ENCODE assay signal across 8 cellular contexts in the genomic region with DNA sequence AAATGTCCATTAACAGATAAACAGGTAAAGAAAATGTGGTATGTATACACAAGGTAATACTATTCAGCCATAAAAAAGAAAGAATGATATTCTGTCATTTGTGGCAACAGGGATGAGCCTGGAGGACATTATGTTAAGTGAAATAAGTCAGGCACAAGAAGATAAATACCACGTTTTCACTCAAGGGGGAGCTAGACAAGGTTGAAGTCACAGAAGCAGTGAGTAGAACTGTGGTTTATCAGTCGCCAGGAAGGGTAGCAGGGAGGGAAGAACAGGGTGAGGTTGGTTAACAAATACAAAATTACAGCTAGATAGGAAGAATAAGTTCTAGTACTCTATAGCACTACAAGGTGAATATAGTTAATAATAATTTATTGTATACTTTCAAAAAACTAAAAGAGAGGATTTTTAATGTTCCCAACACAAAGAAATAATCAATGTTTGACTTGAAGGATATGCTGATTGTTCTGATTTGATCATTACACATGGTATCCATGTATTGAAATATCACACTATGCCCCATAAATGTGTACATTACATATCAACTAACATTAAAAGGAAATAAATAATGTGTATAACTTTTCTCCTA. TPM values are rescaled to one million over a fixed set of nuclear protein-coding genes. Genes with fewer than 3 reads are reported as not detected.
A peak's percentile ranks its signal among the peaks of the same experiment; 100 is the strongest.
DNase-seq lines count a peak whose midpoint lies in the region; ATAC-seq and TF ChIP-seq lines count a peak whose summit lies in the region.

No MANE protein-coding gene starts in this region.

- H3K9me3 ChIP-seq in SJCRH30 (replicated peaks), result no peaks in the 10 kb centered on the region

- peak; percentile 59 for DNase-seq in activated CD4-positive, alpha-beta T cell treated with anti-CD3 and anti-CD28 coated beads, Interleukin-2, amount 10 ng/mL, durations not matched to agents 7 days and 5 days
- DNase-seq in activated CD4-positive, alpha-beta T cell treated with anti-CD3 and anti-CD28 coated beads for 1 hour, result no peak
- peak; percentile 83 for DNase-seq in KBM-7
- DNase-seq in SJCRH30, result peak; percentile 27 to 66
- peak; percentile 72 to 77 for DNase-seq in erythroblast (lab: John Stamatoyannopoulos, UW)
- DNase-seq in osteocyte (ENCODE audit: extremely low spot score, unreplicated experiment), result no peak

- no peak overlapping the region for H3K4me3 Mint-ChIP-seq in activated CD4-positive, alpha-beta T cell treated with anti-CD3 and anti-CD28 coated beads, Interleukin-2, amount 10 ng/mL, durations not matched to agents 7 days and 5 days
- no peak overlapping the region for H3K4me3 Mint-ChIP-seq in osteocyte (ENCODE audit: unreplicated experiment)

- no peaks in the 10 kb centered on the region for H3K27me3 Mint-ChIP-seq in activated CD4-positive, alpha-beta T cell treated with anti-CD3 and anti-CD28 coated beads, Interleukin-2, amount 10 ng/mL, durations not matched to agents 7 days and 5 days
- H3K27me3 Mint-ChIP-seq in osteocyte (ENCODE audit: unreplicated experiment), result no peaks in the 10 kb centered on the region

- CTCF ChIA-PET in activated CD4-positive, alpha-beta T cell treated with anti-CD3 and anti-CD28 coated beads, Interleukin-2, amount 10 ng/mL, durations not matched to agents 7 days and 5 days (lab: Charles Lee), result interaction anchor here (1.0 to 1.4 kb wide), 2 partner anchors 15 kb away, joined by 3 to 4 read pairs; no protein-coding TSS in a partner anchor

- H3K27ac Mint-ChIP-seq in activated CD4-positive, alpha-beta T cell treated with anti-CD3 and anti-CD28 coated beads, Interleukin-2, amount 10 ng/mL, durations not matched to agents 7 days and 5 days, result no peak overlapping the region
- no peak overlapping the region for H3K27ac Mint-ChIP-seq in osteocyte (ENCODE audit: unreplicated experiment)

- H3K27ac ChIP-seq in SJCRH30, result no peak overlapping the region

- in situ Hi-C loops in KBM-7 (cut with MboI; ENCODE audit: low pct_unique_long_range_greater_than_20kb, low sequenced_read_pairs), result no loop called here

- POLR2A ChIA-PET in activated CD4-positive, alpha-beta T cell treated with anti-CD3 and anti-CD28 coated beads, Interleukin-2, amount 10 ng/mL, durations not matched to agents 7 days and 5 days (lab: Charles Lee), result no interaction called here

- H3K4me1 ChIP-seq in SJCRH30, result no peaks in the 10 kb centered on the region

- peak; percentile 45 for TF ChIP-seq CTCF in osteocyte (IDR thresholded peaks at IDR 0.05)

- peaks cover 13% of the 10 kb centered on the region for H3K4me1 Mint-ChIP-seq in activated CD4-positive, alpha-beta T cell treated with anti-CD3 and anti-CD28 coated beads, Interleukin-2, amount 10 ng/mL, durations not matched to agents 7 days and 5 days
- peaks cover 7% of the 10 kb centered on the region for H3K4me1 Mint-ChIP-seq in osteocyte (ENCODE audit: unreplicated experiment)

- H3K27me3 ChIP-seq in SJCRH30, result no peaks in the 10 kb centered on the region

- no peak for TF ChIP-seq POLR2A in erythroblast (IDR thresholded peaks at IDR 0.05; ENCODE audit: low read length)

- no peaks in the 10 kb centered on the region for H3K9me3 Mint-ChIP-seq in activated CD4-positive, alpha-beta T cell treated with anti-CD3 and anti-CD28 coated beads, Interleukin-2, amount 10 ng/mL, durations not matched to agents 7 days and 5 days
- H3K9me3 Mint-ChIP-seq in osteocyte (ENCODE audit: unreplicated experiment), result no peaks in the 10 kb centered on the region

- H3K36me3 ChIP-seq in SJCRH30, result no peaks in the 10 kb centered on the region; the same call in 1 of the 2 replicates

- H3K4me3 ChIP-seq in SJCRH30, result no peak overlapping the region

- ATAC-seq in GM21360 (IDR thresholded peaks at IDR 0.05; ENCODE audit: unreplicated experiment), result peak; percentile 62
- no peak for ATAC-seq in GM19397 (IDR thresholded peaks at IDR 0.05; ENCODE audit: unreplicated experiment)

- peaks cover 8% of the 10 kb centered on the region for H3K36me3 Mint-ChIP-seq in activated CD4-positive, alpha-beta T cell treated with anti-CD3 and anti-CD28 coated beads, Interleukin-2, amount 10 ng/mL, durations not matched to agents 7 days and 5 days (ENCODE audit: low read depth)
- H3K36me3 Mint-ChIP-seq in osteocyte (ENCODE audit: unreplicated experiment), result peaks cover 9% of the 10 kb centered on the region

RNA-seq across cellular contexts. Expression of a gene that starts 21.1 kb away (rescaled TPM):
- total RNA-seq in activated CD4-positive, alpha-beta T cell treated with anti-CD3 and anti-CD28 coated beads, Interleukin-2, amount 10 ng/mL, durations not matched to agents 7 days and 5 days, result 1 to 10 TPM; 5.4 to 6.3 TPM
- 8.4 and 8.5 TPM in 2 replicates for total RNA-seq in SJCRH30 (2014; rRNA removed; shearing (Covaris generic))
- 5.0 and 5.5 TPM in 2 replicates for total RNA-seq in osteocyte

RNA-seq across cellular contexts. Expression of a gene that starts 21.2 kb away (rescaled TPM):
- total RNA-seq in activated CD4-positive, alpha-beta T cell treated with anti-CD3 and anti-CD28 coated beads, Interleukin-2, amount 10 ng/mL, durations not matched to agents 7 days and 5 days, result 10 to 100 TPM; 12.6 to 14.7 TPM
- 17.3 and 18.1 TPM in 2 replicates for total RNA-seq in SJCRH30 (2014; rRNA removed; shearing (Covaris generic))
- 12.2 and 12.9 TPM in 2 replicates for total RNA-seq in osteocyte

Comparison
In these comparisons a context has a peak if more than half of its experiments do, and no peak if none do; other contexts are left out.
1. DNase-seq: peak in activated CD4-positive, alpha-beta T cell treated with anti-CD3 and anti-CD28 coated beads, Interleukin-2, amount 10 ng/mL, durations not matched to agents 7 days and 5 days (single experiment), KBM-7 (single experiment), SJCRH30 (2 of 2) and erythroblast (2 of 2); none in activated CD4-positive, alpha-beta T cell treated with anti-CD3 and anti-CD28 coated beads for 1 hour (single experiment) and osteocyte (single experiment).